Comparison of ENCODE assay signal across 1 cellular context in genomic region chr2:17752892-17753802, GRCh38.
A peak's percentile ranks its signal among the peaks of the same experiment; 100 is the strongest.
TF ChIP-seq lines count a peak whose summit lies in the region.

No MANE protein-coding gene starts in this region.

TF ChIP-seq in HepG2, 621 proteins besides CTCF, POLR2A, EP300 and RAD21 (continued from another document and continues in another):
- TF ChIP-seq ZNF576 (CRISPR knock-in tag; IDR thresholded peaks at IDR 0.05): peak; percentile 69; the same call in 1 of the 2 replicates
- TF ChIP-seq ZSCAN31 (CRISPR knock-in tag; IDR thresholded peaks at IDR 0.05; ENCODE audit: low read depth): 0 out of 2 replicates have a peak, but pooled peaks have one; percentile 43
- TF ChIP-seq, protein P1, sequence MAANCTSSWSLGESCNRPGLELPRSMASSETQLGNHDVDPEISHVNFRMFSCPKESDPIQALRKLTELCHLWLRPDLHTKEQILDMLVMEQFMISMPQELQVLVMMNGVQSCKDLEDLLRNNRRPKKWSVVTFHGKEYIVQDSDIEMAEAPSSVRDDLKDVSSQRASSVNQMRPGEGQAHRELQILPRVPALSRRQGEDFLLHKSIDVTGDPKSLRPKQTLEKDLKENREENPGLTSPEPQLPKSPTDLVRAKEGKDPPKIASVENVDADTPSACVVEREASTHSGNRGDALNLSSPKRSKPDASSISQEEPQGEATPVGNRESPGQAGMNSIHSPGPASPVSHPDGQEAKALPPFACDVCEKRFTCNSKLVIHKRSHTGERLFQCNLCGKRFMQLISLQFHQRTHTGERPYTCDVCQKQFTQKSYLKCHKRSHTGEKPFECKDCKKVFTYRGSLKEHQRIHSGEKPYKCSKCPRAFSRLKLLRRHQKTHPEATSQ (CRISPR knock-in tag; IDR thresholded peaks at IDR 0.05; ENCODE audit: borderline replicate concordance): peak; percentile 78; the same call in 1 of the 2 replicates
- peak; percentile 88 for TF ChIP-seq THYN1 (CRISPR knock-in tag; IDR thresholded peaks at IDR 0.05; ENCODE audit: borderline replicate concordance, low read depth)
- 0 out of 2 replicates have a peak, but pooled peaks have one; percentile 35 for TF ChIP-seq BCL6 (CRISPR knock-in tag; IDR thresholded peaks at IDR 0.05)
- TF ChIP-seq ZFP91 (CRISPR knock-in tag; IDR thresholded peaks at IDR 0.05; ENCODE audit: borderline replicate concordance): peak; percentile 83; the same call in 1 of the 2 replicates
- TF ChIP-seq KLF11 (CRISPR knock-in tag; IDR thresholded peaks at IDR 0.05): peak; percentile 39; the same call in 1 of the 2 replicates
- TF ChIP-seq, protein P2, sequence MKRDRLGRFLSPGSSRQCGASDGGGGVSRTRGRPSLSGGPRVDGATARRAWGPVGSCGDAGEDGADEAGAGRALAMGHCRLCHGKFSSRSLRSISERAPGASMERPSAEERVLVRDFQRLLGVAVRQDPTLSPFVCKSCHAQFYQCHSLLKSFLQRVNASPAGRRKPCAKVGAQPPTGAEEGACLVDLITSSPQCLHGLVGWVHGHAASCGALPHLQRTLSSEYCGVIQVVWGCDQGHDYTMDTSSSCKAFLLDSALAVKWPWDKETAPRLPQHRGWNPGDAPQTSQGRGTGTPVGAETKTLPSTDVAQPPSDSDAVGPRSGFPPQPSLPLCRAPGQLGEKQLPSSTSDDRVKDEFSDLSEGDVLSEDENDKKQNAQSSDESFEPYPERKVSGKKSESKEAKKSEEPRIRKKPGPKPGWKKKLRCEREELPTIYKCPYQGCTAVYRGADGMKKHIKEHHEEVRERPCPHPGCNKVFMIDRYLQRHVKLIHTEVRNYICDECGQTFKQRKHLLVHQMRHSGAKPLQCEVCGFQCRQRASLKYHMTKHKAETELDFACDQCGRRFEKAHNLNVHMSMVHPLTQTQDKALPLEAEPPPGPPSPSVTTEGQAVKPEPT (CRISPR knock-in tag; IDR thresholded peaks at IDR 0.05; ENCODE audit: low read depth): no peak
- TF ChIP-seq MED8 (CRISPR knock-in tag; IDR thresholded peaks at IDR 0.05; ENCODE audit: insufficient replicate concordance): peak; percentile 74
- TF ChIP-seq REXO4 (CRISPR knock-in tag; IDR thresholded peaks at IDR 0.05; ENCODE audit: borderline replicate concordance): 0 out of 2 replicates have a peak, but pooled peaks have one; percentile 17
- no peak for TF ChIP-seq ZBTB3 (CRISPR knock-in tag; IDR thresholded peaks at IDR 0.05; ENCODE audit: borderline replicate concordance, low read depth)
- TF ChIP-seq SMC3 (IDR thresholded peaks at IDR 0.05; ENCODE audit: low read length): no peak
- peak; percentile 97 for TF ChIP-seq ZNF354B (CRISPR knock-in tag; IDR thresholded peaks at IDR 0.05)
- peak; percentile 87 for TF ChIP-seq MAX (IDR thresholded peaks at IDR 0.05)
- TF ChIP-seq NR2F2 (IDR thresholded peaks at IDR 0.05; ENCODE audit: borderline replicate concordance, low read depth): 0 out of 2 replicates have a peak, but pooled peaks have one; percentile 7
- TF ChIP-seq ETV6 (CRISPR knock-in tag; conservative IDR thresholded peaks at IDR 0.05): 0 out of 2 replicates have a peak, but pooled peaks have one; percentile 40
- TF ChIP-seq, protein P3, sequence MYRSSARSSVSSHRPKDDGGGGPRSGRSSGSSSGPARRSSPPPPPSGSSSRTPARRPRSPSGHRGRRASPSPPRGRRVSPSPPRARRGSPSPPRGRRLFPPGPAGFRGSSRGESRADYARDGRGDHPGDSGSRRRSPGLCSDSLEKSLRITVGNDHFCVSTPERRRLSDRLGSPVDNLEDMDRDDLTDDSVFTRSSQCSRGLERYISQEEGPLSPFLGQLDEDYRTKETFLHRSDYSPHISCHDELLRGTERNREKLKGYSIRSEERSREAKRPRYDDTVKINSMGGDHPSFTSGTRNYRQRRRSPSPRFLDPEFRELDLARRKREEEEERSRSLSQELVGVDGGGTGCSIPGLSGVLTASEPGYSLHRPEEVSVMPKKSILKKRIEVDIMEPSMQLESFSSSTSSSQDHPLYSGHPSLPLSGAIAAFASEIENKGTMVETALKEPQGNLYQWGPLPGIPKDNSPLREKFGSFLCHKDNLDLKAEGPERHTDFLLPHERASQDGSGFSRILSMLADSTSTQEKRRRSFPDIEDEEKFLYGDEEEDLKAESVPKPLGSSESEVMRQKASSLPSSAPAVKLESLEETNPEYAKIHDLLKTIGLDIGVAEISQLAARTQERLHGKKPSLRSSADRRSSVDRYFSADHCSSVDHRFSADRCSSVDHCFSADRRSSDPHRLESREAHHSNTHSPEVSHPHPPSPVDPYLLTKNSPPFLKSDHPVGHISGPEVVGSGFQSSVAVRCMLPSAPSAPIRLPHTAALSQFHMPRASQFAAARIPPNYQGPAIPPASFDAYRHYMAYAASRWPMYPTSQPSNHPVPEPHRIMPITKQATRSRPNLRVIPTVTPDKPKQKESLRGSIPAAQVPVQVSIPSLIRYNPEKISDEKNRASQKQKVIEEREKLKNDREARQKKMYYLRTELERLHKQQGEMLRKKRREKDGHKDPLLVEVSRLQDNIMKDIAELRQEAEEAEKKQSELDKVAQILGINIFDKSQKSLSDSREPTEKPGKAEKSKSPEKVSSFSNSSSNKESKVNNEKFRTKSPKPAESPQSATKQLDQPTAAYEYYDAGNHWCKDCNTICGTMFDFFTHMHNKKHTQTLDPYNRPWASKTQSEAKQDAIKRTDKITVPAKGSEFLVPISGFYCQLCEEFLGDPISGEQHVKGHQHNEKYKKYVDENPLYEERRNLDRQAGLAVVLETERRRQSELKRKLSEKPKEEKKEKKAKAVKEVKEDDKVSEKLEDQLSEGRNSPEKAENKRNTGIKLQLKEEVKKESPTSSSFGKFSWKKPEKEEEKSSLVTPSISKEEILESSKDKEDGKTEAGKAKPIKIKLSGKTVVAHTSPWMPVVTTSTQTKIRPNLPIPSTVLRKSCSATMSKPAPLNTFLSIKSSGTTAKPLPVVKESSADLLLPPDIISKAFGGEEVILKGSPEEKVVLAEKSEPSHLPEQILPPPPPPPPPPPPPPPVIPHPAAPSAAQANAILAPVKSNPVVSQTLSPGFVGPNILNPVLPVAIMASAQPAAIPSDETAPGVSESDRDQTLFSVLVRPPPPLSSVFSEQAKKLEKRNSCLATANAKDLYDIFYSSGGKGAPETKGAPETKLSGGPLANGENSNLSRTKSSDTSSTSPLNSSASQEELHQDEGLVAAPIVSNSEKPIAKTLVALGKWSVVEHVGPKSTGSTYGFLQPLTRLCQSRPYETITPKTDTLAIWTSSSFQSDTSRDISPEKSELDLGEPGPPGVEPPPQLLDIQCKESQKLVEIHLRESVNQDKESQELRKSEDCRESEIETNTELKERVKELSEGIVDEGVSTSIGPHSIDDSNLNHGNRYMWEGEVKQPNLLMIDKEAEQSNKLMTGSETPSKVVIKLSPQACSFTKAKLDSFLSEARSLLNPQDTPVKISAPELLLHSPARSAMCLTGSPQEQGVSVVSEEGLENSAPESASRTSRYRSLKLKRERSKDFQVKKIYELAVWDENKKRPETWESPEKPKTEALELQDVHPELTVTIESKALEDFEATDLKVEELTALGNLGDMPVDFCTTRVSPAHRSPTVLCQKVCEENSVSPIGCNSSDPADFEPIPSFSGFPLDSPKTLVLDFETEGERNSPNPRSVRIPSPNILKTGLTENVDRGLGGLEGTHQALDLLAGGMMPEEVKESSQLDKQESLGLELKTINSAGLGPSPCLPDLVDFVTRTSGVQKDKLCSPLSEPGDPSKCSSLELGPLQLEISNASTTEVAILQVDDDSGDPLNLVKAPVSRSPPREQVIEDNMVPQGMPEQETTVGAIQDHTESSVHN (CRISPR knock-in tag; IDR thresholded peaks at IDR 0.05): no peak
- TF ChIP-seq WIZ (CRISPR knock-in tag; IDR thresholded peaks at IDR 0.05): peak; percentile 89
- peak; percentile 39 for TF ChIP-seq TAF15 (IDR thresholded peaks at IDR 0.05; ENCODE audit: low read depth, low read length, poor library complexity, severe bottlenecking)
- TF ChIP-seq KAT7 (CRISPR knock-in tag; IDR thresholded peaks at IDR 0.05; ENCODE audit: borderline replicate concordance): peak; percentile 95
- no peak; the same call in 1 of the 2 replicates for TF ChIP-seq HBP1 (CRISPR knock-in tag; IDR thresholded peaks at IDR 0.05; ENCODE audit: low read depth)
- TF ChIP-seq U2AF1 (optimal IDR thresholded peaks at IDR 0.05; ENCODE audit: low read depth, low read length): no peak
- peak; percentile 34 for TF ChIP-seq TIGD3 (CRISPR knock-in tag; IDR thresholded peaks at IDR 0.05; ENCODE audit: borderline replicate concordance)
- TF ChIP-seq ZNF841 (CRISPR knock-in tag; IDR thresholded peaks at IDR 0.05; ENCODE audit: borderline replicate concordance): peak; percentile 38; the same call in 1 of the 2 replicates
- TF ChIP-seq, protein P4, sequence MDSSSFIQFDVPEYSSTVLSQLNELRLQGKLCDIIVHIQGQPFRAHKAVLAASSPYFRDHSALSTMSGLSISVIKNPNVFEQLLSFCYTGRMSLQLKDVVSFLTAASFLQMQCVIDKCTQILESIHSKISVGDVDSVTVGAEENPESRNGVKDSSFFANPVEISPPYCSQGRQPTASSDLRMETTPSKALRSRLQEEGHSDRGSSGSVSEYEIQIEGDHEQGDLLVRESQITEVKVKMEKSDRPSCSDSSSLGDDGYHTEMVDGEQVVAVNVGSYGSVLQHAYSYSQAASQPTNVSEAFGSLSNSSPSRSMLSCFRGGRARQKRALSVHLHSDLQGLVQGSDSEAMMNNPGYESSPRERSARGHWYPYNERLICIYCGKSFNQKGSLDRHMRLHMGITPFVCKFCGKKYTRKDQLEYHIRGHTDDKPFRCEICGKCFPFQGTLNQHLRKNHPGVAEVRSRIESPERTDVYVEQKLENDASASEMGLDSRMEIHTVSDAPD (CRISPR knock-in tag; IDR thresholded peaks at IDR 0.05): 0 out of 2 replicates have a peak, but pooled peaks have one; percentile 54
- peak; percentile 30; the same call in 1 of the 2 replicates for TF ChIP-seq ZNF703 (CRISPR knock-in tag; IDR thresholded peaks at IDR 0.05; ENCODE audit: borderline replicate concordance)
- peak; percentile 71; the same call in 1 of the 2 replicates for TF ChIP-seq ZNF607 (CRISPR knock-in tag; IDR thresholded peaks at IDR 0.05; ENCODE audit: borderline replicate concordance)
- TF ChIP-seq ZNF850 (CRISPR knock-in tag; conservative IDR thresholded peaks at IDR 0.05): peak; percentile 92; the same call in 1 of the 2 replicates
- TF ChIP-seq, protein P5, sequence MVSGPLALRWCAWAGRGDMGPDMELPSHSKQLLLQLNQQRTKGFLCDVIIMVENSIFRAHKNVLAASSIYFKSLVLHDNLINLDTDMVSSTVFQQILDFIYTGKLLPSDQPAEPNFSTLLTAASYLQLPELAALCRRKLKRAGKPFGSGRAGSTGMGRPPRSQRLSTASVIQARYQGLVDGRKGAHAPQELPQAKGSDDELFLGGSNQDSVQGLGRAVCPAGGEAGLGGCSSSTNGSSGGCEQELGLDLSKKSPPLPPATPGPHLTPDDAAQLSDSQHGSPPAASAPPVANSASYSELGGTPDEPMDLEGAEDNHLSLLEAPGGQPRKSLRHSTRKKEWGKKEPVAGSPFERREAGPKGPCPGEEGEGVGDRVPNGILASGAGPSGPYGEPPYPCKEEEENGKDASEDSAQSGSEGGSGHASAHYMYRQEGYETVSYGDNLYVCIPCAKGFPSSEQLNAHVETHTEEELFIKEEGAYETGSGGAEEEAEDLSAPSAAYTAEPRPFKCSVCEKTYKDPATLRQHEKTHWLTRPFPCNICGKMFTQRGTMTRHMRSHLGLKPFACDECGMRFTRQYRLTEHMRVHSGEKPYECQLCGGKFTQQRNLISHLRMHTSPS (CRISPR knock-in tag; IDR thresholded peaks at IDR 0.05; ENCODE audit: low read depth): no peak
- peak; percentile 55 for TF ChIP-seq ZNF598 (CRISPR knock-in tag; IDR thresholded peaks at IDR 0.05; ENCODE audit: borderline replicate concordance)
- TF ChIP-seq ARHGAP35 (CRISPR knock-in tag; IDR thresholded peaks at IDR 0.05; ENCODE audit: borderline replicate concordance): 0 out of 2 replicates have a peak, but pooled peaks have one; percentile 90
- peak; percentile 43; the same call in 1 of the 2 replicates for TF ChIP-seq TEF (CRISPR knock-in tag; IDR thresholded peaks at IDR 0.05)
- TF ChIP-seq MED13 (CRISPR knock-in tag; IDR thresholded peaks at IDR 0.05): peak; percentile 22; the same call in 1 of the 2 replicates
- no peak for TF ChIP-seq ZNF33A (CRISPR knock-in tag; IDR thresholded peaks at IDR 0.05; ENCODE audit: borderline replicate concordance)
